8 cellular contexts compared by ENCODE assay signal in the genomic region with DNA sequence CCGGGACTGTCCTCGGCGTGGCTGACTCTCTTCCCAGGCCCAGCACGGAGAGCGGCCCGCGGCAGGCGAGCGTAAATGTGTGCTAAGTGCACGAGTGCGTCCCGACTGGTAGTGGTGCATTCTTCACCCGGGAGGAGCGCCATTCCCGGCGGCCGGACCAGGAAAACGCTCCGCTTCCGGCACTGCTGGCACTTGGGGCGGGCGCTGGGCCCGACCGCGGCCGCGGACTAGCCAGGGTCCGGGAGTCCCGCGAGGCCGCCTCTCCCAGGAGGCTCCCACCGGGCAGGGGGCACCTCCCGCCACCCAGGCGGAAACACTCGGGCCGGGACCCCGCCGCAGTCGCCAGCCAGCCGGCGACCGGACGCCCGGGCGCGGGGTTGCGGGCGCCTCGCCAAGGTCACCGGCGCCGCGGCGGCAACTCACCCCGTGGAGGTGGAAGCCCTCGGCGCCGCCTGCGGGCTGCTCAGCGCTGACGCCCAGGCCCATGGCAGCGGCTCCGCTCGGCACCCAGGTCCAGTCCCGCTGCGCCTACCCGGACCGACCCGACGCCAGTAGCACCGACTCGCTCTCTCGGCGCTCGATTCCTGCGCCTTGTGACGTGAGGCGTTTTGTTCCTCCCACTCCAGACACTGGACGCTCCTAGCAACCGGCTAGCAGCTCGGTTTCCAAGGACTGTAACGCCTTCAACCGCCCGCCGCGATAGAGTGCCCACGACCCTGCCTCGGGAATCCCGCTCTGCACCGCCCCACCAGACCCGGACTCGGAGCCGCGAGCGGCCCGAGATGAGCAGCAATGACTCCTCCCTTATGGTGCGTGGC. TPM values are rescaled to one million over a fixed set of nuclear protein-coding genes. Genes with fewer than 3 reads are reported as not detected.
DNase-seq lines count a peak whose midpoint lies in the region; ATAC-seq, FAIRE-seq and TF ChIP-seq lines count a peak whose summit lies in the region.

GORASP1 (minus strand) TSS at position 572 of the 818 bp plus-strand sequence; CDS start at position 486, 86 bp downstream.
TTC21A (plus strand) TSS at position 625 of the 818 bp plus-strand sequence; CDS start at position 783, 158 bp downstream.

- H2BK12ac ChIP-seq in neuronal stem cell (ENCODE audit: low read length), result no peak within 1 kb of the TSS

- no peak within 1 kb of the TSS for H3K4ac ChIP-seq in neuronal stem cell (ENCODE audit: low read length)

- no peaks in the 10 kb centered on the region for H3K9me3 Mint-ChIP-seq in activated naive CD4-positive, alpha-beta T cell treated with anti-CD3 and anti-CD28 coated beads for 36 hours

- no peak within 1 kb of the TSS for H2BK120ac ChIP-seq in neuronal stem cell (ENCODE audit: low read depth, low read length)

- no peak within 1 kb of the TSS for H4K8ac ChIP-seq in neuronal stem cell (ENCODE audit: low read depth, low read length)

- H3K27me3 Mint-ChIP-seq in activated naive CD4-positive, alpha-beta T cell treated with anti-CD3 and anti-CD28 coated beads for 36 hours (ENCODE audit: low read depth), result no peaks in the 10 kb centered on the region

- DNase-seq in DND-41, result peak; percentile 72
- DNase-seq in RWPE2 (ENCODE audit: low spot score), result no peak
- DNase-seq in activated naive CD4-positive, alpha-beta T cell treated with anti-CD3 and anti-CD28 coated beads for 36 hours, result peak; percentile 79
- DNase-seq in frontal cortex (ENCODE audit: low spot score in 2 of 2), result peak; percentile 92 to 97
- peak; percentile 85 for DNase-seq in neuronal stem cell (ENCODE audit: low spot score)
- DNase-seq in superior temporal gyrus (ENCODE audit: extremely low spot score), result peak; percentile 95

- peak within 1 kb of the TSS; percentile 40 for H2BK15ac ChIP-seq in neuronal stem cell (ENCODE audit: low read length)

- CTCF ChIA-PET in activated naive CD4-positive, alpha-beta T cell treated with anti-CD3 and anti-CD28 coated beads for 36 hours (lab: Charles Lee), result interaction anchor here (1.1 to 9.6 kb wide), 6 partner anchors 20 to 183 kb away, joined by 3 to 111 read pairs (median 6); no protein-coding TSS in a partner anchor

- peak within 1 kb of the TSS; percentile 83 for H3K4me3 Mint-ChIP-seq in activated naive CD4-positive, alpha-beta T cell treated with anti-CD3 and anti-CD28 coated beads for 36 hours

- intact Hi-C loops in activated naive CD4-positive, alpha-beta T cell treated with anti-CD3 and anti-CD28 coated beads for 36 hours (cut with micrococcal nuclease), result loop anchor here (1.0 to 2.0 kb wide), 5 partner anchors 19 to 276 kb away; partner anchors contain the start of genes SLC25A38 and WDR48

- no peaks in the 10 kb centered on the region for H3K36me3 ChIP-seq in DND-41 (ENCODE audit: insufficient read depth, low read length)
- no peaks in the 10 kb centered on the region for H3K36me3 ChIP-seq in KOPT-K1 (ENCODE audit: insufficient read depth, low read length)
- H3K36me3 ChIP-seq in RWPE2 (ENCODE audit: low read depth), result no peaks in the 10 kb centered on the region
- H3K36me3 ChIP-seq in neuronal stem cell (replicated peaks in 1 of 2; ENCODE audit: control insufficient read depth in 2 of 2, insufficient read depth in 2 of 2, low read length in 2 of 2), result peaks cover 0 to 10% of the 10 kb centered on the region in 2 donors

- no CpG with 5 or more reads among the region's 97 CpGs for WGBS in neuronal stem cell (ENCODE audit: extremely low coverage in 2 of 2, insufficient read length in 2 of 2, insufficient replicate concordance in 1 of 2), 2 donors

- H3K9ac ChIP-seq in DND-41 (ENCODE audit: low read depth, low read length), result peak within 1 kb of the TSS; percentile 63
- peak within 1 kb of the TSS; percentile 98 for H3K9ac ChIP-seq in neuronal stem cell (ENCODE audit: low read depth, low read length, poor library complexity)

- H3K14ac ChIP-seq in neuronal stem cell (ENCODE audit: low read length), result peak within 1 kb of the TSS; percentile 10

- peaks cover 45% of the 10 kb centered on the region for H3K4me1 Mint-ChIP-seq in activated naive CD4-positive, alpha-beta T cell treated with anti-CD3 and anti-CD28 coated beads for 36 hours (ENCODE audit: low read depth)

- no peaks in the 10 kb centered on the region for H3K9me3 ChIP-seq in DND-41 (ENCODE audit: insufficient read depth, low read length, severe bottlenecking)
- H3K9me3 ChIP-seq in KOPT-K1 (ENCODE audit: insufficient read depth, low read length, poor library complexity, severe bottlenecking), result no peaks in the 10 kb centered on the region
- H3K9me3 ChIP-seq in RWPE2 (ENCODE audit: severe bottlenecking), result no peaks in the 10 kb centered on the region
- no peaks in the 10 kb centered on the region for H3K9me3 ChIP-seq in neuronal stem cell (replicated peaks in 1 of 2; ENCODE audit: control insufficient read depth in 2 of 2, insufficient read depth in 1 of 2, low read depth in 1 of 2, low read length in 2 of 2)

- no peaks in the 10 kb centered on the region for H3K27me3 ChIP-seq in DND-41 (ENCODE audit: insufficient read depth, low read length, poor library complexity)
- H3K27me3 ChIP-seq in RWPE2 (ENCODE audit: insufficient read depth, poor library complexity, severe bottlenecking), result no peaks in the 10 kb centered on the region
- no peaks in the 10 kb centered on the region for H3K27me3 ChIP-seq in neuronal stem cell (ENCODE audit: control insufficient read depth in 3 of 3, insufficient read depth in 3 of 3, low read depth in 1 of 3, low read length in 3 of 3)

- H3K27ac Mint-ChIP-seq in activated naive CD4-positive, alpha-beta T cell treated with anti-CD3 and anti-CD28 coated beads for 36 hours, result peak within 1 kb of the TSS; percentile 57

- TF ChIP-seq CTCF in DND-41 (IDR thresholded peaks at IDR 0.05; ENCODE audit: borderline replicate concordance, extremely low read depth, low read length, poor library complexity, severe bottlenecking) (peak; percentile 7), RWPE2 (IDR thresholded peaks at IDR 0.05; ENCODE audit: poor library complexity, severe bottlenecking) (no peak)

- H3K23ac ChIP-seq in neuronal stem cell (ENCODE audit: low read depth, low read length, poor library complexity), result peak within 1 kb of the TSS; percentile 68

- no peak within 1 kb of the TSS for H4K91ac ChIP-seq in neuronal stem cell (ENCODE audit: low read depth, low read length, poor library complexity)

- no peak within 1 kb of the TSS for H2BK5ac ChIP-seq in neuronal stem cell (ENCODE audit: low read length)

- no peaks in the 10 kb centered on the region for H3K36me3 Mint-ChIP-seq in activated naive CD4-positive, alpha-beta T cell treated with anti-CD3 and anti-CD28 coated beads for 36 hours (ENCODE audit: low read depth)

- peaks cover 20% of the 10 kb centered on the region for H3K79me2 ChIP-seq in DND-41 (ENCODE audit: insufficient read depth, low read length)

- no peak within 1 kb of the TSS for H2AK5ac ChIP-seq in neuronal stem cell (ENCODE audit: low read depth, low read length)

- ATAC-seq in DND-41 (ENCODE audit: insufficient read depth, low read depth) (peak; percentile 73), GM21717 (IDR thresholded peaks at IDR 0.05; ENCODE audit: unreplicated experiment) (peak; percentile 52), RWPE2 (ENCODE audit: low read depth) (peak; percentile 82)

- peak within 1 kb of the TSS; percentile 84 for H3K18ac ChIP-seq in neuronal stem cell (ENCODE audit: low read length)

- no peak for FAIRE-seq in frontal cortex (lab: Jason Lieb, UNC)

- peaks cover 33% of the 10 kb centered on the region for H4K20me1 ChIP-seq in DND-41 (ENCODE audit: insufficient read depth, low read length)

- H3K27ac ChIP-seq in DND-41 (ENCODE audit: low read length) (peak within 1 kb of the TSS; percentile 49; the same call in 1 of the 2 replicates), KOPT-K1 (ENCODE audit: low read depth, low read length, poor library complexity, severe bottlenecking) (peak within 1 kb of the TSS; percentile 9), RWPE2 (ENCODE audit: poor library complexity, severe bottlenecking) (peak within 1 kb of the TSS; percentile 65), neuronal stem cell (replicated peaks; ENCODE audit: low read length) (no peak within 1 kb of the TSS)

- H3K4me1 ChIP-seq in DND-41 (ENCODE audit: insufficient read depth, low read length) (peaks cover 40% of the 10 kb centered on the region), RWPE2 (ENCODE audit: insufficient read depth, poor library complexity, severe bottlenecking) (peaks cover 14% of the 10 kb centered on the region), neuronal stem cell (ENCODE audit: control insufficient read depth in 2 of 2, insufficient read depth in 1 of 2, low read depth in 1 of 2, low read length in 2 of 2) (peaks cover 6 to 7% of the 10 kb centered on the region in 2 donors)

- peak within 1 kb of the TSS; percentile 66 for H2AFZ ChIP-seq in DND-41 (ENCODE audit: low read depth, low read length)
- peak within 1 kb of the TSS; percentile 100 for H2AFZ ChIP-seq in neuronal stem cell (ENCODE audit: low read length)

- H3K4me3 ChIP-seq in DND-41 (ENCODE audit: low read depth in 1 of 2, low read length in 2 of 2), result peak within 1 kb of the TSS; percentile 57 to 64; a peak in 3 of 4 replicates
- peak within 1 kb of the TSS; percentile 84 for H3K4me3 ChIP-seq in RWPE2 (ENCODE audit: severe bottlenecking)
- H3K4me3 ChIP-seq in neuronal stem cell (ENCODE audit: low read length in 2 of 2), result peak within 1 kb of the TSS; percentile 75 to 97

- H3K4me2 ChIP-seq in DND-41 (ENCODE audit: insufficient read depth, low read length) (peak within 1 kb of the TSS; percentile 83), neuronal stem cell (ENCODE audit: insufficient read depth, low read length, poor library complexity, severe bottlenecking) (peak within 1 kb of the TSS; percentile 92)

- H3K79me1 ChIP-seq in neuronal stem cell (ENCODE audit: low read depth, low read length), result peaks cover 4% of the 10 kb centered on the region

RNA-seq across cellular contexts. Expression of gene GORASP1, which starts in this region (rescaled TPM):
- total RNA-seq in activated naive CD4-positive, alpha-beta T cell treated with anti-CD3 and anti-CD28 coated beads for 36 hours, result 10 to 100 TPM; 19.0 to 21.8 TPM
- 20.4 TPM for total RNA-seq in frontal cortex
- polyA plus RNA-seq in neuronal stem cell (2013, experiment 1 of 2), result 18.3 TPM
- polyA plus RNA-seq in neuronal stem cell (2013, experiment 2 of 2), result 18.3 TPM

RNA-seq across cellular contexts. Expression of gene TTC21A, which starts in this region (rescaled TPM):
- 1 to 10 TPM; 1.5 to 1.6 TPM for total RNA-seq in activated naive CD4-positive, alpha-beta T cell treated with anti-CD3 and anti-CD28 coated beads for 36 hours
- total RNA-seq in frontal cortex, result 3.7 TPM
- polyA plus RNA-seq in neuronal stem cell (2013, experiment 1 of 2), result 4.3 TPM
- 4.8 TPM for polyA plus RNA-seq in neuronal stem cell (2013, experiment 2 of 2)
